30 cellular contexts compared by ENCODE assay signal in genomic region chr12:95614384-95614982, GRCh38.
"Had no signal": no experiment of that assay in that cellular context is flagged by ENCODE, and none has a peak within 500 bp of the region (broad histone marks: within the 10 kb centered on the region; RNA-seq: fewer than 3 reads in every experiment).

No MANE protein-coding gene starts in this region.

- H3K4me1 Mint-ChIP-seq: activated CD4-positive, alpha-beta T cell treated with anti-CD3 and anti-CD28 coated beads, Interleukin-2, amount 10 ng/mL, durations not matched to agents 24 days and 14 days; activated CD8-positive, alpha-beta memory T cell treated with anti-CD3 and anti-CD28 coated beads, Interleukin-2, amount 10 ng/mL, durations not matched to agents 7 days and 5 days had no signal

- H3K27me3 Mint-ChIP-seq: activated CD8-positive, alpha-beta memory T cell treated with anti-CD3 and anti-CD28 coated beads, Interleukin-2, amount 10 ng/mL, durations not matched to agents 7 days and 5 days; activated naive CD8-positive, alpha-beta T cell treated with anti-CD3 and anti-CD28 coated beads, Interleukin-2, amount 50 U/mL, for 24 hours; brain had no signal

- H3K36me3 Mint-ChIP-seq: activated CD8-positive, alpha-beta memory T cell treated with anti-CD3 and anti-CD28 coated beads, Interleukin-2, amount 10 ng/mL, durations not matched to agents 7 days and 5 days; activated naive CD4-positive, alpha-beta T cell treated with anti-CD3 and anti-CD28 coated beads, Interleukin-2, amount 50 U/mL, for 72 hours; brain; WTC11 had no signal

- H3K9me3 Mint-ChIP-seq: activated CD4-positive, alpha-beta T cell treated with anti-CD3 and anti-CD28 coated beads, Interleukin-2, amount 10 ng/mL, durations not matched to agents 24 days and 14 days; activated naive CD4-positive, alpha-beta T cell treated with anti-CD3 and anti-CD28 coated beads, Interleukin-2, amount 50 U/mL, for 72 hours; activated naive CD8-positive, alpha-beta T cell treated with anti-CD3 and anti-CD28 coated beads, Interleukin-2, amount 50 U/mL, for 24 hours; activated T-cell treated with anti-CD3 and anti-CD28 coated beads, Interleukin-2, amount 50 U/mL, for 4 hours; brain; WTC11 had no signal

- ATAC-seq: activated CD8-positive, alpha-beta memory T cell treated with anti-CD3 and anti-CD28 coated beads, Interleukin-2, amount 10 ng/mL, durations not matched to agents 7 days and 5 days; activated naive CD4-positive, alpha-beta T cell treated with anti-CD3 and anti-CD28 coated beads, Interleukin-2, amount 50 U/mL, for 72 hours; activated naive CD8-positive, alpha-beta T cell treated with anti-CD3 and anti-CD28 coated beads, Interleukin-2, amount 50 U/mL, for 24 hours; activated T-cell treated with anti-CD3 and anti-CD28 coated beads, Interleukin-2, amount 50 U/mL, for 4 hours; Panc1; SK-N-SH treated with all-trans-retinoic acid at 6 μM for 48 hours; WTC11 had no signal

- DNase-seq: activated CD4-positive, alpha-beta T cell treated with anti-CD3 and anti-CD28 coated beads, Interleukin-2, amount 10 ng/mL, durations not matched to agents 24 days and 14 days; activated CD4-positive, alpha-beta T cell treated with anti-CD3 and anti-CD28 coated beads, Interleukin-2, amount 50 U/mL, for 48 hours; activated CD4-positive, CD25-positive, alpha-beta regulatory T cell treated with anti-CD3 and anti-CD28 coated beads, Interleukin-2, amount 50 U/mL, for 72 hours; activated CD8-positive, alpha-beta memory T cell treated with anti-CD3 and anti-CD28 coated beads, Interleukin-2, amount 10 ng/mL, durations not matched to agents 7 days and 5 days; activated effector memory CD4-positive, alpha-beta T cell treated with anti-CD3 and anti-CD28 coated beads, Interleukin-2, amount 50 U/mL, for 16 hours; activated naive CD4-positive, alpha-beta T cell treated with Interleukin-2 at 50 U/mL for 16 hours; activated naive CD8-positive, alpha-beta T cell treated with anti-CD3 and anti-CD28 coated beads, Interleukin-2, amount 50 U/mL, for 24 hours; activated T-cell treated with anti-CD3 and anti-CD28 coated beads, Interleukin-2, amount 50 U/mL, for 4 hours; amniotic stem cell; Karpas-422; NCI-H1105 treated with DMSO at 0.1 percent for 48 hours; NCI-H146; NCI-H187 treated with DMSO at 0.1 percent for 48 hours; NCI-H2081 treated with DMSO at 0.1 percent for 48 hours; NCI-H2171; NCI-H2227 treated with DMSO at 0.1 percent for 48 hours; NCI-H446 treated with DMSO at 0.1 percent for 48 hours; NCI-H524 treated with DMSO at 0.1 percent for 48 hours; NCI-H774; OCI-M1; RPMI8226; SHP77; SW 1271 had no signal

- H3K4me3 Mint-ChIP-seq: activated CD4-positive, alpha-beta T cell treated with anti-CD3 and anti-CD28 coated beads, Interleukin-2, amount 10 ng/mL, durations not matched to agents 24 days and 14 days; activated CD8-positive, alpha-beta memory T cell treated with anti-CD3 and anti-CD28 coated beads, Interleukin-2, amount 10 ng/mL, durations not matched to agents 7 days and 5 days; activated naive CD8-positive, alpha-beta T cell treated with anti-CD3 and anti-CD28 coated beads, Interleukin-2, amount 50 U/mL, for 24 hours; activated T-cell treated with anti-CD3 and anti-CD28 coated beads, Interleukin-2, amount 50 U/mL, for 4 hours; brain; WTC11 had no signal

- H3K36me3 ChIP-seq: ascending aorta, SJSA1 had no signal

- H3K4me3 ChIP-seq: ascending aorta, SJSA1 had no signal

- H3K27ac Mint-ChIP-seq: activated CD4-positive, alpha-beta T cell treated with anti-CD3 and anti-CD28 coated beads, Interleukin-2, amount 10 ng/mL, durations not matched to agents 24 days and 14 days; activated CD8-positive, alpha-beta memory T cell treated with anti-CD3 and anti-CD28 coated beads, Interleukin-2, amount 10 ng/mL, durations not matched to agents 7 days and 5 days; activated naive CD4-positive, alpha-beta T cell treated with anti-CD3 and anti-CD28 coated beads, Interleukin-2, amount 50 U/mL, for 72 hours; activated naive CD8-positive, alpha-beta T cell treated with anti-CD3 and anti-CD28 coated beads, Interleukin-2, amount 50 U/mL, for 24 hours; brain; WTC11 had no signal

- H3K27me3 ChIP-seq: ascending aorta, SJSA1 had no signal

- H3K27ac ChIP-seq: ascending aorta, SJSA1 had no signal

- H3K9me3 ChIP-seq: ascending aorta, SJSA1 had no signal
